ENCODE assay signal across 10 cellular contexts in genomic region chr15:85616549-85616948, GRCh38.
A peak's percentile ranks its signal among the peaks of the same experiment; 100 is the strongest.
DNase-seq lines count a peak whose midpoint lies in the region; ATAC-seq and TF ChIP-seq lines count a peak whose summit lies in the region.
"Had no signal": no experiment of that assay in that cellular context is flagged by ENCODE, and none has a peak within 500 bp of the region (broad histone marks: within the 10 kb centered on the region; RNA-seq: fewer than 3 reads in every experiment).

No MANE protein-coding gene starts in this region.

- no peaks in the 10 kb centered on the region for H3K9me3 ChIP-seq in CD4-positive, alpha-beta memory T cell (ENCODE audit: control insufficient read depth in 1 of 2, low read length in 2 of 2)
- no peaks in the 10 kb centered on the region for H3K9me3 ChIP-seq in adipocyte (ENCODE audit: control insufficient read depth, low read length)
- no peaks in the 10 kb centered on the region for H3K9me3 ChIP-seq in smooth muscle cell (replicated peaks; ENCODE audit: low read depth)

- H3K79me2 ChIP-seq in smooth muscle cell (ENCODE audit: low read depth) = peaks cover 42% of the 10 kb centered on the region

- H2AFZ ChIP-seq in smooth muscle cell (ENCODE audit: low read depth) = no peak overlapping the region

- CTCF ChIA-PET in CD4-positive, alpha-beta memory T cell (lab: Charles Lee; ENCODE audit: partially characterized antibody) = interaction anchor here (0.6 to 4.1 kb wide), 19 partner anchors 8 to 113 kb away, joined by 3 to 27 read pairs (median 4); no protein-coding TSS in a partner anchor
- CTCF ChIA-PET in activated naive CD4-positive, alpha-beta T cell treated with anti-CD3 and anti-CD28 coated beads for 36 hours (lab: Charles Lee) = interaction anchor here (1.0 kb wide), 1 partner anchor 13 kb away, joined by 3 read pairs; no protein-coding TSS in a partner anchor

- H3K4me1 Mint-ChIP-seq in CD4-positive, alpha-beta memory T cell = peaks cover 18 to 25% (median 20%) of the 10 kb centered on the region in 4 donors
- H3K4me1 Mint-ChIP-seq in activated naive CD4-positive, alpha-beta T cell treated with anti-CD3 and anti-CD28 coated beads for 36 hours (ENCODE audit: low read depth) = peaks cover 20% of the 10 kb centered on the region

- intact Hi-C loops in CD4-positive, alpha-beta memory T cell (cut with micrococcal nuclease) = loop anchor here (1.0 to 5.0 kb wide), 4 partner anchors 73 to 224 kb away; partner anchors contain the start of gene KLHL25
- intact Hi-C loops in Right ventricle myocardium superior (cut with DNase I) = no loop called here
- intact Hi-C loops in activated naive CD4-positive, alpha-beta T cell treated with anti-CD3 and anti-CD28 coated beads for 36 hours (cut with micrococcal nuclease) = loop anchor here (1.0 to 5.0 kb wide), 4 partner anchors 108 to 224 kb away; partner anchors contain the start of gene KLHL25

- H3K27me3 ChIP-seq in CD4-positive, alpha-beta memory T cell (ENCODE audit: insufficient read depth, low read length) = no peaks in the 10 kb centered on the region
- H3K27me3 ChIP-seq in adipocyte (replicated peaks; ENCODE audit: control insufficient read depth, insufficient read depth, low read length) (no peaks in the 10 kb centered on the region), smooth muscle cell (ENCODE audit: low read depth) (no peaks in the 10 kb centered on the region)

- DNase-seq in CD4-positive, alpha-beta memory T cell = no peak
- DNase-seq in adipocyte (ENCODE audit: low read depth) (peak; percentile 89), Right ventricle myocardium superior (no peak), smooth muscle cell (lab: John Stamatoyannopoulos, UW; ENCODE audit: unreplicated experiment) (no peak), NCI-H1092 treated with DMSO at 0.1 percent for 48 hours (lab: John Stamatoyannopoulos, UW) (no peak), NCI-H2081 (lab: John Stamatoyannopoulos, UW) (no peak)
- DNase-seq in activated naive CD4-positive, alpha-beta T cell treated with anti-CD3 and anti-CD28 coated beads for 36 hours = no peak
- DNase-seq: NCI-H226 had no signal

- no peak for TF ChIP-seq CTCF in smooth muscle cell (IDR thresholded peaks at IDR 0.05; ENCODE audit: borderline replicate concordance, insufficient read depth, poor library complexity, severe bottlenecking)

- ATAC-seq in Right ventricle myocardium superior (ENCODE audit: poor library complexity) (peak; percentile 37), GM21529 (IDR thresholded peaks at IDR 0.05; ENCODE audit: unreplicated experiment) (no peak)

- H3K36me3 Mint-ChIP-seq in CD4-positive, alpha-beta memory T cell = peaks cover 0 to 5% of the 10 kb centered on the region in 2 donors
- H3K36me3 Mint-ChIP-seq in activated naive CD4-positive, alpha-beta T cell treated with anti-CD3 and anti-CD28 coated beads for 36 hours (ENCODE audit: low read depth) = peaks cover 1% of the 10 kb centered on the region

- POLR2A ChIA-PET in CD4-positive, alpha-beta memory T cell (lab: Charles Lee; ENCODE audit: partially characterized antibody) = interaction anchor here (0.6 to 4.4 kb wide), 4 partner anchors 10 to 118 kb away, joined by 3 to 52 read pairs (median 26); no protein-coding TSS in a partner anchor

- peak overlapping the region; percentile 7 for H3K4me2 ChIP-seq in smooth muscle cell

- H3K9me3 Mint-ChIP-seq in CD4-positive, alpha-beta memory T cell = peaks cover 0 to 3% (median 0%) of the 10 kb centered on the region in 8 donors
- no peaks in the 10 kb centered on the region for H3K9me3 Mint-ChIP-seq in activated naive CD4-positive, alpha-beta T cell treated with anti-CD3 and anti-CD28 coated beads for 36 hours

- no peaks in the 10 kb centered on the region for H3K36me3 ChIP-seq in CD4-positive, alpha-beta memory T cell (ENCODE audit: insufficient read depth, low read length)
- H3K36me3 ChIP-seq in adipocyte (ENCODE audit: control insufficient read depth, insufficient read depth, low read length, severe bottlenecking) = no peaks in the 10 kb centered on the region
- no peaks in the 10 kb centered on the region for H3K36me3 ChIP-seq in smooth muscle cell (ENCODE audit: low read depth)

- H3K27me3 Mint-ChIP-seq in CD4-positive, alpha-beta memory T cell = no peaks in the 10 kb centered on the region
- H3K27me3 Mint-ChIP-seq in activated naive CD4-positive, alpha-beta T cell treated with anti-CD3 and anti-CD28 coated beads for 36 hours (ENCODE audit: low read depth) = no peaks in the 10 kb centered on the region

- H3F3A ChIP-seq in smooth muscle cell (ENCODE audit: low read depth) = peaks cover 49% of the 10 kb centered on the region

- no peak overlapping the region for H3K27ac ChIP-seq in CD4-positive, alpha-beta memory T cell (ENCODE audit: low read depth, low read length)
- peak overlapping the region; percentile 97 for H3K27ac ChIP-seq in smooth muscle cell (ENCODE audit: low read depth)
- H3K27ac ChIP-seq: C4-2B had no signal

- peak overlapping the region; percentile 85 for H3K9ac ChIP-seq in adipocyte (ENCODE audit: low read length)
- no peak overlapping the region for H3K9ac ChIP-seq in smooth muscle cell (ENCODE audit: low read depth)

- no peaks in the 10 kb centered on the region for H4K20me1 ChIP-seq in smooth muscle cell (ENCODE audit: low read depth)

- no peak overlapping the region for H3K4me3 Mint-ChIP-seq in CD4-positive, alpha-beta memory T cell
- H3K4me3 Mint-ChIP-seq in activated naive CD4-positive, alpha-beta T cell treated with anti-CD3 and anti-CD28 coated beads for 36 hours = no peak overlapping the region

- peak overlapping the region in 5 of 7 donors; percentile 8 to 84 (median 79) for H3K27ac Mint-ChIP-seq in CD4-positive, alpha-beta memory T cell
- no peak overlapping the region for H3K27ac Mint-ChIP-seq in activated naive CD4-positive, alpha-beta T cell treated with anti-CD3 and anti-CD28 coated beads for 36 hours

- H3K4me3 ChIP-seq in CD4-positive, alpha-beta memory T cell (ENCODE audit: low read length in 2 of 2) = no peak overlapping the region
- H3K4me3 ChIP-seq in adipocyte (ENCODE audit: low read length) (peak overlapping the region; percentile 87), smooth muscle cell (no peak overlapping the region)

- H3K4me1 ChIP-seq in CD4-positive, alpha-beta memory T cell (ENCODE audit: insufficient read depth, low read length) = peaks cover 45% of the 10 kb centered on the region
- H3K4me1 ChIP-seq in adipocyte (ENCODE audit: control insufficient read depth, insufficient read depth, low read length) (peaks cover 53% of the 10 kb centered on the region), smooth muscle cell (ENCODE audit: low read depth) (peaks cover 52% of the 10 kb centered on the region)
